ENCODE assay signal across 8 cellular contexts in the genomic region with DNA sequence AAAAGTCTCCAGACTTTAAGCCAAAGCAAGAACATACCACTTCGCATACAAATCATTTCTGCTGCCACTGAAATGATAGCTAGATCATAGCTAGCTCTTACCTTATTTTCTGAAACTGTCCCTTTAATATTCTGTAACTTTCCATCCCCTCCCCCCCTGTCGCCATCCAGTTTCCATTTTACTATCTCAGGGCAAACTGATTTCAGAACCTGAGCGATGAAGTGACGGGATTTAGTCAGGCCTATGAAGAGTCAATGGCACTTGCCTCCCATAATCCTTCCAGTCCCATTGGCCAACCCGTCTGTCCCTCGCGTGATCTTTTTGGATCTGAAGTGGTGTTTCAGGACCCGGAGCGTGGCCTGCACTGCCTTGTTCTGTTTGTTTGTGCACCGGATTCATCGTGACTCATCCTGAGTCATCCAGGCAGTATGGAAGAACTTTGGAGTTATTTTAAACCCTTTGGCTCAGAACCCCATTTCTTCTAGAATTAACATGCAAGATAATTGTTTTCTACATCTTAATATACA.
DNase-seq lines count a peak whose midpoint lies in the region; ATAC-seq and TF ChIP-seq lines count a peak whose summit lies in the region.

No MANE protein-coding gene starts in this region.

- peak; percentile 82 for ATAC-seq in RWPE2 (ENCODE audit: low read depth)
- ATAC-seq in body of pancreas, result peak; percentile 49

- H3K4me1 ChIP-seq in RWPE2 (ENCODE audit: insufficient read depth, poor library complexity, severe bottlenecking), result peaks cover 58% of the 10 kb centered on the region
- no peaks in the 10 kb centered on the region for H3K4me1 ChIP-seq in body of pancreas
- peaks cover 0 to 9% (median 2%) of the 10 kb centered on the region in 4 donors for H3K4me1 ChIP-seq in liver (ENCODE audit: control insufficient read depth in 4 of 4, insufficient read depth in 4 of 4, low read length in 3 of 4)

- no peaks in the 10 kb centered on the region for H3K27me3 ChIP-seq in RWPE2 (ENCODE audit: insufficient read depth, poor library complexity, severe bottlenecking)
- H3K27me3 ChIP-seq in body of pancreas, result no peaks in the 10 kb centered on the region
- H3K27me3 ChIP-seq in liver (ENCODE audit: control insufficient read depth in 4 of 4, insufficient read depth in 4 of 4, low read length in 3 of 4), result no peaks in the 10 kb centered on the region

- intact Hi-C loops in body of pancreas (cut with DNase I), result no loop called here

- TF ChIP-seq POLR2A in body of pancreas (IDR thresholded peaks at IDR 0.05), result no peak

- DNase-seq in COLO829 (ENCODE audit: low spot score) (peak; percentile 84), RWPE2 (ENCODE audit: low spot score) (peak; percentile 90), body of pancreas (peak; percentile 21 to 57 (median 34)), stromal cell of bone marrow (ENCODE audit: low read depth) (peak; percentile 97), NCI-H2171 (lab: John Stamatoyannopoulos, UW) (no peak), UCSD-AML1 (lab: John Stamatoyannopoulos, UW; ENCODE audit: unreplicated experiment) (no peak), KBM-7 (no peak)

- TF ChIP-seq RAD21 in liver (IDR thresholded peaks at IDR 0.05), result no peak

- TF ChIP-seq CTCF in RWPE2 (IDR thresholded peaks at IDR 0.05; ENCODE audit: poor library complexity, severe bottlenecking) (no peak), body of pancreas (IDR thresholded peaks at IDR 0.05) (no peak), liver (IDR thresholded peaks at IDR 0.05; ENCODE audit: low read depth, low read length, missing input control) (no peak)

- in situ Hi-C loops in KBM-7 (cut with MboI; ENCODE audit: low pct_unique_long_range_greater_than_20kb, low sequenced_read_pairs), result no loop called here

- H3K9me3 ChIP-seq in RWPE2 (ENCODE audit: severe bottlenecking) (no peaks in the 10 kb centered on the region), body of pancreas (no peaks in the 10 kb centered on the region), liver (ENCODE audit: control insufficient read depth in 4 of 4, low read length in 3 of 4) (no peaks in the 10 kb centered on the region)

- no peak overlapping the region for H3K9ac ChIP-seq in liver (ENCODE audit: low read depth in 1 of 2, low read length in 2 of 2)

- H3K36me3 ChIP-seq in RWPE2 (ENCODE audit: low read depth) (0 out of 2 replicates have a peak, but pooled peaks cover 10% of the 10 kb centered on the region), body of pancreas (replicated peaks in 1 of 2; ENCODE audit: insufficient read depth in 1 of 2, low read depth in 2 of 2) (no peaks in the 10 kb centered on the region), liver (ENCODE audit: control insufficient read depth in 4 of 4, insufficient read depth in 3 of 4, low read depth in 1 of 4, low read length in 3 of 4) (no peaks in the 10 kb centered on the region)

- no peak overlapping the region for H3K4me3 ChIP-seq in RWPE2 (ENCODE audit: severe bottlenecking)
- no peak overlapping the region for H3K4me3 ChIP-seq in body of pancreas
- no peak overlapping the region for H3K4me3 ChIP-seq in liver (ENCODE audit: low read depth in 1 of 3, low read length in 3 of 3)

- WGBS in body of pancreas, 2 donors, result 75 to 84% methylated on average over 11 of the region's 11 CpGs
- WGBS in liver, result 83% methylated on average over 11 of the region's 11 CpGs

- H3K27ac ChIP-seq in RWPE2 (ENCODE audit: poor library complexity, severe bottlenecking), result peak overlapping the region; percentile 63
- H3K27ac ChIP-seq in body of pancreas, result no peak overlapping the region
- H3K27ac ChIP-seq in liver (ENCODE audit: low read depth in 1 of 2, low read length in 2 of 2), result peak overlapping the region in 1 of 2 donors; percentile 33

TF ChIP-seq in liver, 16 proteins besides CTCF, POLR2A, EP300 and RAD21:
- TF ChIP-seq, protein P1, sequence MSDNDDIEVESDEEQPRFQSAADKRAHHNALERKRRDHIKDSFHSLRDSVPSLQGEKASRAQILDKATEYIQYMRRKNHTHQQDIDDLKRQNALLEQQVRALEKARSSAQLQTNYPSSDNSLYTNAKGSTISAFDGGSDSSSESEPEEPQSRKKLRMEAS (IDR thresholded peaks at IDR 0.05), result no peak
- TF ChIP-seq TAF1 (conservative IDR thresholded peaks at IDR 0.05) (no peak), EGR1 (IDR thresholded peaks at IDR 0.05; ENCODE audit: low read depth in 2 of 2) (no peak), FOXA2 (IDR thresholded peaks at IDR 0.05) (no peak), FOXA1 (IDR thresholded peaks at IDR 0.05) (no peak), HNF4A (conservative IDR thresholded peaks at IDR 0.05) (no peak), RXRA (IDR thresholded peaks at IDR 0.05) (no peak), JUND (IDR thresholded peaks at IDR 0.05) (peak; percentile 70 to 83), SP1 (IDR thresholded peaks at IDR 0.05) (peak; percentile 6), YY1 (IDR thresholded peaks at IDR 0.05) (no peak)
- TF ChIP-seq, protein P2, sequence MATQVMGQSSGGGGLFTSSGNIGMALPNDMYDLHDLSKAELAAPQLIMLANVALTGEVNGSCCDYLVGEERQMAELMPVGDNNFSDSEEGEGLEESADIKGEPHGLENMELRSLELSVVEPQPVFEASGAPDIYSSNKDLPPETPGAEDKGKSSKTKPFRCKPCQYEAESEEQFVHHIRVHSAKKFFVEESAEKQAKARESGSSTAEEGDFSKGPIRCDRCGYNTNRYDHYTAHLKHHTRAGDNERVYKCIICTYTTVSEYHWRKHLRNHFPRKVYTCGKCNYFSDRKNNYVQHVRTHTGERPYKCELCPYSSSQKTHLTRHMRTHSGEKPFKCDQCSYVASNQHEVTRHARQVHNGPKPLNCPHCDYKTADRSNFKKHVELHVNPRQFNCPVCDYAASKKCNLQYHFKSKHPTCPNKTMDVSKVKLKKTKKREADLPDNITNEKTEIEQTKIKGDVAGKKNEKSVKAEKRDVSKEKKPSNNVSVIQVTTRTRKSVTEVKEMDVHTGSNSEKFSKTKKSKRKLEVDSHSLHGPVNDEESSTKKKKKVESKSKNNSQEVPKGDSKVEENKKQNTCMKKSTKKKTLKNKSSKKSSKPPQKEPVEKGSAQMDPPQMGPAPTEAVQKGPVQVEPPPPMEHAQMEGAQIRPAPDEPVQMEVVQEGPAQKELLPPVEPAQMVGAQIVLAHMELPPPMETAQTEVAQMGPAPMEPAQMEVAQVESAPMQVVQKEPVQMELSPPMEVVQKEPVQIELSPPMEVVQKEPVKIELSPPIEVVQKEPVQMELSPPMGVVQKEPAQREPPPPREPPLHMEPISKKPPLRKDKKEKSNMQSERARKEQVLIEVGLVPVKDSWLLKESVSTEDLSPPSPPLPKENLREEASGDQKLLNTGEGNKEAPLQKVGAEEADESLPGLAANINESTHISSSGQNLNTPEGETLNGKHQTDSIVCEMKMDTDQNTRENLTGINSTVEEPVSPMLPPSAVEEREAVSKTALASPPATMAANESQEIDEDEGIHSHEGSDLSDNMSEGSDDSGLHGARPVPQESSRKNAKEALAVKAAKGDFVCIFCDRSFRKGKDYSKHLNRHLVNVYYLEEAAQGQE (IDR thresholded peaks at IDR 0.05), result peak; percentile 94

Comparison
In these comparisons a context has a peak if more than half of its experiments do, and no peak if none do; other contexts are left out.
1. DNase-seq: peak in COLO829 (single experiment), RWPE2 (single experiment), body of pancreas (4 of 4) and stromal cell of bone marrow (single experiment); none in NCI-H2171 (single experiment), UCSD-AML1 (single experiment) and KBM-7 (single experiment).